Comparison of ENCODE assay signal across 1 cellular context in genomic region chr11:72061739-72062396, GRCh38.
TF ChIP-seq lines count a peak whose summit lies in the region.

No MANE protein-coding gene starts in this region.

TF ChIP-seq in IMR-90, 13 proteins besides CTCF, POLR2A, EP300 and RAD21:
- no peak for TF ChIP-seq CHD1 (IDR thresholded peaks at IDR 0.05; ENCODE audit: low read depth, low read length)
- no peak for TF ChIP-seq CEBPB (IDR thresholded peaks at IDR 0.05; ENCODE audit: low read depth, low read length)
